Comparison of ENCODE assay signal across 15 cellular contexts in genomic region chr7:2224491-2224928, GRCh38.
"Had no signal": no experiment of that assay in that cellular context is flagged by ENCODE, and none has a peak within 500 bp of the region (broad histone marks: within the 10 kb centered on the region; RNA-seq: fewer than 3 reads in every experiment).

No MANE protein-coding gene starts in this region.

- H3K4me3 ChIP-seq: esophagus muscularis mucosa, heart right ventricle, pancreas had no signal

- FAIRE-seq: kidney, pancreas had no signal

- H3K4me1 ChIP-seq: pancreas had no signal

- H3K36me3 ChIP-seq: pancreas had no signal

- H3K27ac ChIP-seq: esophagus muscularis mucosa, heart right ventricle, pancreas had no signal

- H3K4me3 Mint-ChIP-seq: brain; stimulated activated naive CD8-positive, alpha-beta T cell treated with anti-CD3 and anti-CD28 coated beads, Interleukin-15, Interleukin-2, amounts not matched to agents 100 ng/mL and 50 ng/mL, for 24 hours had no signal

- H3K9me3 Mint-ChIP-seq: activated naive CD4-positive, alpha-beta T cell treated with anti-CD3 and anti-CD28 coated beads, Interleukin-2, amount 50 U/mL, for 72 hours; stimulated activated naive CD8-positive, alpha-beta T cell treated with anti-CD3 and anti-CD28 coated beads, Interleukin-15, Interleukin-2, amounts not matched to agents 100 ng/mL and 50 ng/mL, for 24 hours had no signal

- H3K9me3 ChIP-seq: esophagus muscularis mucosa, heart right ventricle, pancreas had no signal

- ATAC-seq: activated naive CD4-positive, alpha-beta T cell treated with anti-CD3 and anti-CD28 coated beads, Interleukin-2, amount 50 U/mL, for 72 hours had no signal

- DNase-seq: activated CD4-positive, alpha-beta T cell treated with anti-CD3 and anti-CD28 coated beads, Interleukin-2, amount 50 U/mL, for 1 hour; activated CD4-positive, CD25-positive, alpha-beta regulatory T cell; activated T-cell treated with anti-CD3 and anti-CD28 coated beads for 4 hours; amygdala; dermis blood vessel endothelial cell; foreskin melanocyte; heart right ventricle; kidney; left ventricle myocardium superior; stimulated activated CD4-positive, alpha-beta T cell treated with anti-CD3 and anti-CD28 coated beads, Interleukin-2, amount 100 ng/mL, for 24 hours had no signal

- H3K27ac Mint-ChIP-seq: brain; stimulated activated naive CD8-positive, alpha-beta T cell treated with anti-CD3 and anti-CD28 coated beads, Interleukin-15, Interleukin-2, amounts not matched to agents 100 ng/mL and 50 ng/mL, for 24 hours had no signal

- H3K27me3 Mint-ChIP-seq: brain; stimulated activated naive CD8-positive, alpha-beta T cell treated with anti-CD3 and anti-CD28 coated beads, Interleukin-15, Interleukin-2, amounts not matched to agents 100 ng/mL and 50 ng/mL, for 24 hours had no signal

- H3K27me3 ChIP-seq: esophagus muscularis mucosa, heart right ventricle, pancreas had no signal
